In genomic region chr15:26564354-26564753, GRCh38 we compare ENCODE assay signal across 8 cellular contexts.
"Had no signal": no experiment of that assay in that cellular context is flagged by ENCODE, and none has a peak within 500 bp of the region (broad histone marks: within the 10 kb centered on the region; RNA-seq: fewer than 3 reads in every experiment).

No MANE protein-coding gene starts in this region.

- H3K36me3 Mint-ChIP-seq: IgD-negative memory B cell had no signal

- H3K36me3 ChIP-seq: HAP-1 had no signal

- H3K9ac ChIP-seq: GM23248 had no signal

- DNase-seq: GM23248, HFFc6, KBM-7 had no signal

- H2AFZ ChIP-seq: GM23248 had no signal

- H3K4me3 ChIP-seq: GM23248, HAP-1 had no signal

- ATAC-seq: HCT116, HepG2 had no signal

- H3K4me1 Mint-ChIP-seq: IgD-negative memory B cell had no signal

- H3K27ac Mint-ChIP-seq: HFFc6, IgD-negative memory B cell had no signal

- H3K27me3 Mint-ChIP-seq: IgD-negative memory B cell had no signal

- H3K4me3 Mint-ChIP-seq: HFFc6, IgD-negative memory B cell had no signal

- H3K27ac ChIP-seq: GM23248, HL-60 had no signal

- H3K9me3 ChIP-seq: HAP-1 had no signal
